1 cellular context compared by ENCODE assay signal in the genomic region with DNA sequence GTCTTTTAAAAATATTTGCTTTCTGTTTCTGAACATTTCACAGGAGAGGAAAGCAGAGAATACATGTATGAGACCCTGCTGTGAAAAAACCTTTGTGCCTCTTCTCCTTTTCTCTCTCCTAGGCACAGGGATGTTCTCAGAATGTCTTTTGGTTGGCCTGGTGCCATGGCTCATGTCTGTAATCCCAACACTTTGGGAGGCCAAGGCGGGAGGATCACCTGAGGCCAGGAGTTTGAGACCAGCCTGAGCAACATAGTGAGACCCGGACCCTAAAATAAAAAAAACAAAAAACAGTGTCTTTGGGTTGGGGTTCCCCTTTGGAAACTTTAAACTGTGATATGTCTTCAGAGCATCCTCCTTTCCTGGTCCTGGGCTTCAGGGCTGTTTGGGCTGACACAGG.
TF ChIP-seq lines count a peak whose summit lies in the region.

No MANE protein-coding gene starts in this region.

TF ChIP-seq in H1, 55 proteins besides CTCF, POLR2A, EP300 and RAD21:
- no peak for TF ChIP-seq SIRT6 (IDR thresholded peaks at IDR 0.05; ENCODE audit: low read length)
- TF ChIP-seq CBX5 (IDR thresholded peaks at IDR 0.05; ENCODE audit: low read depth, low read length) = no peak
- no peak for TF ChIP-seq SP1 (IDR thresholded peaks at IDR 0.05; ENCODE audit: low read depth, low read length)
- TF ChIP-seq TCF12 (IDR thresholded peaks at IDR 0.05; ENCODE audit: low read depth, low read length) = no peak
- TF ChIP-seq RFX5 (IDR thresholded peaks at IDR 0.05; ENCODE audit: borderline replicate concordance, low read depth, low read length) = no peak
- no peak for TF ChIP-seq PHF8 (conservative IDR thresholded peaks at IDR 0.05; ENCODE audit: low read depth, low read length)
- TF ChIP-seq CHD2 (IDR thresholded peaks at IDR 0.05; ENCODE audit: low read length) = no peak
- TF ChIP-seq KDM5A (IDR thresholded peaks at IDR 0.05; ENCODE audit: low read length) = no peak
- TF ChIP-seq, protein P1, sequence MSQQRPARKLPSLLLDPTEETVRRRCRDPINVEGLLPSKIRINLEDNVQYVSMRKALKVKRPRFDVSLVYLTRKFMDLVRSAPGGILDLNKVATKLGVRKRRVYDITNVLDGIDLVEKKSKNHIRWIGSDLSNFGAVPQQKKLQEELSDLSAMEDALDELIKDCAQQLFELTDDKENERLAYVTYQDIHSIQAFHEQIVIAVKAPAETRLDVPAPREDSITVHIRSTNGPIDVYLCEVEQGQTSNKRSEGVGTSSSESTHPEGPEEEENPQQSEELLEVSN (IDR thresholded peaks at IDR 0.05) = no peak
- TF ChIP-seq JUN (IDR thresholded peaks at IDR 0.05; ENCODE audit: low read depth, low read length) = no peak
- no peak for TF ChIP-seq SP4 (IDR thresholded peaks at IDR 0.05; ENCODE audit: low read length)
